Comparison of ENCODE assay signal across 16 cellular contexts in the genomic region with DNA sequence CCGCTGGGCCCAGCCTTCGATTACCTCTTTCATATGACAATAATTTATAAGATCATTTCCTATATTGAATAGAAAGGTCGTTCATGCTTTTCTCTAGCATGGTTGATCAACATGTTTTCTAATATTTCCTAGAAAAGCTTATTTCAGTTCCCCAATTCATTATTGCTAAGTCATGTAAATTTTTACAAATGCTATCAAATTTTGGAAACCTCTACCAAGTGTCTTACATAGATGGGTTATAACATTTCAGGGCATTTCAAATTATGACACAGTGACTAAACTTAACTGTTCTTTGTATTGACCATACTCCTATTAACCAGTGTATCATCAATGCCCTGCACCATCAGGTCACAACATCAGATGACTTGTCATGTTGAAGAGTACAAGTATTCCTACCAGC.
A peak's percentile ranks its signal among the peaks of the same experiment; 100 is the strongest.
DNase-seq lines count a peak whose midpoint lies in the region; ATAC-seq and TF ChIP-seq lines count a peak whose summit lies in the region.
"Had no signal": no experiment of that assay in that cellular context is flagged by ENCODE, and none has a peak within 500 bp of the region (broad histone marks: within the 10 kb centered on the region; RNA-seq: fewer than 3 reads in every experiment).

No MANE protein-coding gene starts in this region.

- no peak overlapping the region for H3K9ac ChIP-seq in OCI-LY3 (ENCODE audit: low read length)

- H3K36me3 ChIP-seq in OCI-LY3 (replicated peaks; ENCODE audit: low read depth, low read length), result peaks cover 11% of the 10 kb centered on the region
- no peaks in the 10 kb centered on the region for H3K36me3 ChIP-seq in neutrophil
- H3K36me3 ChIP-seq: SJSA1, tibial nerve had no signal

- H3K27me3 ChIP-seq in OCI-LY3 (ENCODE audit: low read depth, low read length) (no peaks in the 10 kb centered on the region), neutrophil (no peaks in the 10 kb centered on the region)
- H3K27me3 ChIP-seq: SJSA1, tibial nerve had no signal

- no peak overlapping the region for H3K4me3 Mint-ChIP-seq in activated CD8-positive, alpha-beta memory T cell treated with anti-CD3 and anti-CD28 coated beads, Interleukin-2, amount 10 ng/mL, durations not matched to agents 7 days and 5 days
- H3K4me3 Mint-ChIP-seq: immature natural killer cell, nephron progenitor cell had no signal

- H4K20me1 ChIP-seq in OCI-LY3 (ENCODE audit: insufficient read depth, low read length), result no peaks in the 10 kb centered on the region

- peaks cover 13% of the 10 kb centered on the region for H3K36me3 Mint-ChIP-seq in activated CD8-positive, alpha-beta memory T cell treated with anti-CD3 and anti-CD28 coated beads, Interleukin-2, amount 10 ng/mL, durations not matched to agents 7 days and 5 days
- H3K36me3 Mint-ChIP-seq: immature natural killer cell had no signal

- H3K4me1 Mint-ChIP-seq in activated CD8-positive, alpha-beta memory T cell treated with anti-CD3 and anti-CD28 coated beads, Interleukin-2, amount 10 ng/mL, durations not matched to agents 7 days and 5 days, result peaks cover 24% of the 10 kb centered on the region
- H3K4me1 Mint-ChIP-seq: nephron progenitor cell had no signal

- no peaks in the 10 kb centered on the region for H3K79me2 ChIP-seq in OCI-LY3 (ENCODE audit: low read length)

- H3K9me3 ChIP-seq in OCI-LY3 (ENCODE audit: insufficient read depth, low read length) (peaks cover 24% of the 10 kb centered on the region), neutrophil (no peaks in the 10 kb centered on the region)

- H3K27me3 Mint-ChIP-seq in activated CD8-positive, alpha-beta memory T cell treated with anti-CD3 and anti-CD28 coated beads, Interleukin-2, amount 10 ng/mL, durations not matched to agents 7 days and 5 days, result no peaks in the 10 kb centered on the region

- TF ChIP-seq CTCF in OCI-LY3 (IDR thresholded peaks at IDR 0.05; ENCODE audit: low read depth, low read length), result no peak
- no peak for TF ChIP-seq CTCF in neutrophil (IDR thresholded peaks at IDR 0.05)

- peak overlapping the region; percentile 53 for H3K4me2 ChIP-seq in OCI-LY3 (ENCODE audit: low read length)

- CTCF ChIA-PET in activated CD8-positive, alpha-beta memory T cell treated with anti-CD3 and anti-CD28 coated beads, Interleukin-2, amount 10 ng/mL, durations not matched to agents 7 days and 5 days (lab: Charles Lee), result no interaction called here

- no peak overlapping the region for H3K27ac Mint-ChIP-seq in activated CD8-positive, alpha-beta memory T cell treated with anti-CD3 and anti-CD28 coated beads, Interleukin-2, amount 10 ng/mL, durations not matched to agents 7 days and 5 days
- H3K27ac Mint-ChIP-seq: immature natural killer cell, nephron progenitor cell had no signal

- no peak for DNase-seq in activated CD8-positive, alpha-beta memory T cell treated with anti-CD3 and anti-CD28 coated beads, Interleukin-2, amount 10 ng/mL, durations not matched to agents 7 days and 5 days
- no peak for DNase-seq in activated CD8-positive, alpha-beta memory T cell treated with anti-CD3 and anti-CD28 coated beads for 24 hours
- DNase-seq in NCI-H345 treated with DMSO at 0.1 percent for 48 hours (lab: John Stamatoyannopoulos, UW; ENCODE audit: unreplicated experiment) (no peak), DMS79 treated with DMSO at 0.1 percent for 48 hours (lab: John Stamatoyannopoulos, UW) (no peak)
- DNase-seq: immature natural killer cell, mammary epithelial cell, NCI-H1436, NCI-H226, nephron progenitor cell had no signal

- H3K27ac ChIP-seq in OCI-LY3 (ENCODE audit: low read length) (no peak overlapping the region), neutrophil (peak overlapping the region; percentile 21)
- H3K27ac ChIP-seq: epithelial cell of prostate, SJSA1, tibial nerve had no signal

- peaks cover 5% of the 10 kb centered on the region for H3K9me3 Mint-ChIP-seq in activated CD8-positive, alpha-beta memory T cell treated with anti-CD3 and anti-CD28 coated beads, Interleukin-2, amount 10 ng/mL, durations not matched to agents 7 days and 5 days (ENCODE audit: low read depth)
- H3K9me3 Mint-ChIP-seq: immature natural killer cell had no signal

- H2AFZ ChIP-seq in OCI-LY3 (ENCODE audit: low read depth, low read length), result no peak overlapping the region

- ATAC-seq in activated CD8-positive, alpha-beta memory T cell treated with anti-CD3 and anti-CD28 coated beads, Interleukin-2, amount 10 ng/mL, durations not matched to agents 7 days and 5 days, result peak; percentile 54
- ATAC-seq in GM19372 (IDR thresholded peaks at IDR 0.05; ENCODE audit: low read depth, unreplicated experiment) (peak; percentile 8), HG02610 (IDR thresholded peaks at IDR 0.05; ENCODE audit: unreplicated experiment) (no peak)

- H3K4me3 ChIP-seq in OCI-LY3 (ENCODE audit: low read length) (peak overlapping the region; percentile 17; the same call in 1 of the 2 replicates), neutrophil (ENCODE audit: low read depth in 1 of 2, low read length in 1 of 2) (no peak overlapping the region)
- H3K4me3 ChIP-seq: SJSA1, tibial nerve had no signal

- H3K4me1 ChIP-seq in OCI-LY3 (ENCODE audit: low read length) (peaks cover 28% of the 10 kb centered on the region), neutrophil (ENCODE audit: control insufficient read depth in 1 of 2, insufficient read depth in 1 of 2, low read depth in 1 of 2, low read length in 1 of 2) (peaks cover 29 to 37% of the 10 kb centered on the region in 2 experiments)
- H3K4me1 ChIP-seq: SJSA1, tibial nerve had no signal
